15 cellular contexts compared by ENCODE assay signal in the genomic region with DNA sequence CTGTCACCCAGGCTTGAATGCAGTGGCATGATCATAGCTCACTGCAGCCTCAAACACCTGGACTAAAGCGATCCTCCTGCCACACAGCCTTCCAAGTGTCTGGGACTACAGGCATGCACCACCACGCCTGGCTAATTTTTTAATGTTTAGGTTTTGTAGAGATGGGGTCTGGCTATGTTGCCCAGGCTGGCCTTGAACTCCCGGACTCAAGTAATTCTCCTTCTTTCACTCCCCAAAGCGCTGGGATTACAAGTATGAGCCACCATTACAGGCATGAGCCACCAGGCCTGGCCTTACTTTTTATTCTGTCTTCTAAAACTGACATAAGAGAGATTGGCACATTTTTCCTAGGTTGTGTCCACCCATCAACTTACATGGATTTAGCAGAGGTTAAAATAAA. TPM values are rescaled to one million over a fixed set of nuclear protein-coding genes. Genes with fewer than 3 reads are reported as not detected.
"Had no signal": no experiment of that assay in that cellular context is flagged by ENCODE, and none has a peak within 500 bp of the region (broad histone marks: within the 10 kb centered on the region; RNA-seq: fewer than 3 reads in every experiment).

No MANE protein-coding gene starts in this region.

- H3K4me3 ChIP-seq: SK-N-MC, upper lobe of left lung had no signal

- H3K4me1 ChIP-seq: foreskin keratinocyte had no signal

- H3K27ac ChIP-seq: foreskin keratinocyte, SK-N-MC, WERI-Rb-1 had no signal

- H3K36me3 ChIP-seq: upper lobe of left lung, WERI-Rb-1 had no signal

- H3K27me3 ChIP-seq: upper lobe of left lung had no signal

- DNase-seq: activated CD4-positive, alpha-beta T cell treated with anti-CD3 and anti-CD28 coated beads for 4 hours; activated CD8-positive, alpha-beta memory T cell treated with anti-CD3 and anti-CD28 coated beads, Interleukin-2, amount 50 U/mL, for 4 hours; activated CD8-positive, alpha-beta T cell treated with anti-CD3 and anti-CD28 coated beads for 36 hours; activated naive CD8-positive, alpha-beta T cell treated with anti-CD3 and anti-CD28 coated beads, Interleukin-2, amount 10 ng/mL, durations not matched to agents 7 days and 5 days; foreskin keratinocyte; kidney; midbrain; naive thymus-derived CD8-positive, alpha-beta T cell; posterior cingulate gyrus; stimulated activated CD4-positive, alpha-beta T cell treated with anti-CD3 and anti-CD28 coated beads, Interleukin-4, amount 100 ng/mL, for 24 hours; T-cell; T1000; upper lobe of left lung; WERI-Rb-1 had no signal

- H3K9me3 ChIP-seq: upper lobe of left lung had no signal

- ATAC-seq: activated CD8-positive, alpha-beta T cell treated with anti-CD3 and anti-CD28 coated beads for 36 hours; foreskin keratinocyte; naive thymus-derived CD8-positive, alpha-beta T cell; T-cell had no signal

RNA-seq across cellular contexts. Expression of a gene that starts 33.3 kb away (rescaled TPM):
- total RNA-seq: activated CD8-positive, alpha-beta T cell treated with anti-CD3 and anti-CD28 coated beads for 36 hours; activated naive CD8-positive, alpha-beta T cell treated with anti-CD3 and anti-CD28 coated beads, Interleukin-2, amount 10 ng/mL, durations not matched to agents 7 days and 5 days; naive thymus-derived CD8-positive, alpha-beta T cell had no signal
- polyA plus RNA-seq: naive thymus-derived CD8-positive, alpha-beta T cell had no signal
